In the genomic region with DNA sequence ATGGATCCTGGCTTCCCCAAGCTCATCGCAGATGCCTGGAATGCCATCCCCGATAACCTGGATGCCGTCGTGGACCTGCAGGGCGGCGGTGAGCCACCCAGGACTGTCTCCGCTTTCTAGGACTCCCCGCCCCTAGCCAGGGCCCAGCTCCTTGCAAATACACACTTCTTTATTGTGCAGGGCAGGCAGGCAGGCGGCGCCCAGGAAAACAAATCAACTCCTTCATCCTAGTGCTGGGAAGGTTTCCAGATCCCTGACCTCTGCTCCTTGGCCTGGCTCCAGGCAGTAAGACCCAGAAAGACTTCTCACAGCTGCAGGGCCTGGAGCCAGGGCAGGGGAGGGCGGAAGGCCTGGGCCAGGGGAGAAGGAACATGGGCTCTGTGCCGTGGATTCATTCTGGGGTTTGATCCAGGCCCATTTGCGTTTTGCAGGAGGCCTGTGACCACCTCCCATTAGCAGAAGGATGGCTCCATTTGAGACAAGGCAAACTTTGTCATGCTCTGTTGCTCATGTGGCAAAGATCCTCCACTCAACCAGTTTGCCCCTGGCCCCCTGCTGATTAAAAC, we compare ENCODE assay signal across 1 cellular context.
TF ChIP-seq lines count a peak whose summit lies in the region.

No MANE protein-coding gene starts in this region.

TF ChIP-seq in HepG2, 621 proteins besides CTCF, POLR2A, EP300 and RAD21 (continued from another document and continues in another):
- TF ChIP-seq, protein P1, sequence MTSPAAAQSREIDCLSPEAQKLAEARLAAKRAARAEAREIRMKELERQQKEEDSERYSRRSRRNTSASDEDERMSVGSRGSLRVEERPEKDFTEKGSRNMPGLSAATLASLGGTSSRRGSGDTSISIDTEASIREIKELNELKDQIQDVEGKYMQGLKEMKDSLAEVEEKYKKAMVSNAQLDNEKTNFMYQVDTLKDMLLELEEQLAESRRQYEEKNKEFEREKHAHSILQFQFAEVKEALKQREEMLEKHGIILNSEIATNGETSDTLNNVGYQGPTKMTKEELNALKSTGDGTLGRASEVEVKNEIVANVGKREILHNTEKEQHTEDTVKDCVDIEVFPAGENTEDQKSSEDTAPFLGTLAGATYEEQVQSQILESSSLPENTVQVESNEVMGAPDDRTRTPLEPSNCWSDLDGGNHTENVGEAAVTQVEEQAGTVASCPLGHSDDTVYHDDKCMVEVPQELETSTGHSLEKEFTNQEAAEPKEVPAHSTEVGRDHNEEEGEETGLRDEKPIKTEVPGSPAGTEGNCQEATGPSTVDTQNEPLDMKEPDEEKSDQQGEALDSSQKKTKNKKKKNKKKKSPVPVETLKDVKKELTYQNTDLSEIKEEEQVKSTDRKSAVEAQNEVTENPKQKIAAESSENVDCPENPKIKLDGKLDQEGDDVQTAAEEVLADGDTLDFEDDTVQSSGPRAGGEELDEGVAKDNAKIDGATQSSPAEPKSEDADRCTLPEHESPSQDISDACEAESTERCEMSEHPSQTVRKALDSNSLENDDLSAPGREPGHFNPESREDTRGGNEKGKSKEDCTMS (CRISPR knock-in tag; conservative IDR thresholded peaks at IDR 0.05), result no peak
- TF ChIP-seq TAF15 (IDR thresholded peaks at IDR 0.05; ENCODE audit: low read depth, low read length, poor library complexity, severe bottlenecking) (no peak), RFX5 (IDR thresholded peaks at IDR 0.05; ENCODE audit: low read depth, low read length) (no peak), REPIN1 (CRISPR knock-in tag; IDR thresholded peaks at IDR 0.05; ENCODE audit: borderline replicate concordance, low read depth) (no peak), HNRNPH1 (optimal IDR thresholded peaks at IDR 0.05; ENCODE audit: low read depth, low read length) (no peak), JDP2 (CRISPR knock-in tag; IDR thresholded peaks at IDR 0.05; ENCODE audit: borderline replicate concordance) (no peak), ZNF615 (CRISPR knock-in tag; IDR thresholded peaks at IDR 0.05; ENCODE audit: borderline replicate concordance) (no peak), ADNP (CRISPR knock-in tag; IDR thresholded peaks at IDR 0.05) (no peak), ZFP36L1 (CRISPR knock-in tag; IDR thresholded peaks at IDR 0.05) (no peak), PHF21A (CRISPR knock-in tag; IDR thresholded peaks at IDR 0.05) (peak; percentile 51; the same call in 1 of the 2 replicates), STAT5B (CRISPR knock-in tag; IDR thresholded peaks at IDR 0.05) (no peak), PCBP2 (optimal IDR thresholded peaks at IDR 0.05; ENCODE audit: low read depth, low read length, poor library complexity, severe bottlenecking) (no peak), ZNF282 (IDR thresholded peaks at IDR 0.05; ENCODE audit: partially characterized antibody) (no peak), KDM5A (IDR thresholded peaks at IDR 0.05; ENCODE audit: borderline replicate concordance, low read length) (no peak), ZNF563 (CRISPR knock-in tag; IDR thresholded peaks at IDR 0.05) (no peak), GFI1 (CRISPR knock-in tag; IDR thresholded peaks at IDR 0.05; ENCODE audit: borderline replicate concordance) (peak; percentile 51; the same call in 1 of the 2 replicates), ZNF207 (IDR thresholded peaks at IDR 0.05; ENCODE audit: borderline replicate concordance) (no peak), NCOR1 (IDR thresholded peaks at IDR 0.05; ENCODE audit: borderline replicate concordance, low read length) (no peak), ZNF672 (CRISPR knock-in tag; IDR thresholded peaks at IDR 0.05) (no peak)
- TF ChIP-seq, protein P2, sequence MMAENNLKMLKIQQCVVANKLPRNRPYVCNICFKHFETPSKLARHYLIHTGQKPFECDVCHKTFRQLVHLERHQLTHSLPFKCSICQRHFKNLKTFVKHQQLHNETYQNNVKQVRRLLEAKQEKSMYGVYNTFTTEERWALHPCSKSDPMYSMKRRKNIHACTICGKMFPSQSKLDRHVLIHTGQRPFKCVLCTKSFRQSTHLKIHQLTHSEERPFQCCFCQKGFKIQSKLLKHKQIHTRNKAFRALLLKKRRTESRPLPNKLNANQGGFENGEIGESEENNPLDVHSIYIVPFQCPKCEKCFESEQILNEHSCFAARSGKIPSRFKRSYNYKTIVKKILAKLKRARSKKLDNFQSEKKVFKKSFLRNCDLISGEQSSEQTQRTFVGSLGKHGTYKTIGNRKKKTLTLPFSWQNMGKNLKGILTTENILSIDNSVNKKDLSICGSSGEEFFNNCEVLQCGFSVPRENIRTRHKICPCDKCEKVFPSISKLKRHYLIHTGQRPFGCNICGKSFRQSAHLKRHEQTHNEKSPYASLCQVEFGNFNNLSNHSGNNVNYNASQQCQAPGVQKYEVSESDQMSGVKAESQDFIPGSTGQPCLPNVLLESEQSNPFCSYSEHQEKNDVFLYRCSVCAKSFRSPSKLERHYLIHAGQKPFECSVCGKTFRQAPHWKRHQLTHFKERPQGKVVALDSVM (CRISPR knock-in tag; IDR thresholded peaks at IDR 0.05), result no peak
- TF ChIP-seq, protein P3, sequence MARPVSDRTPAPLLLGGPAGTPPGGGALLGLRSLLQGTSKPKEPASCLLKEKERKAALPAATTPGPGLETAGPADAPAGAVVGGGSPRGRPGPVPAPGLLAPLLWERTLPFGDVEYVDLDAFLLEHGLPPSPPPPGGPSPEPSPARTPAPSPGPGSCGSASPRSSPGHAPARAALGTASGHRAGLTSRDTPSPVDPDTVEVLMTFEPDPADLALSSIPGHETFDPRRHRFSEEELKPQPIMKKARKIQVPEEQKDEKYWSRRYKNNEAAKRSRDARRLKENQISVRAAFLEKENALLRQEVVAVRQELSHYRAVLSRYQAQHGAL (CRISPR knock-in tag; IDR thresholded peaks at IDR 0.05; ENCODE audit: not compliant biosample characterization), result no peak
- TF ChIP-seq, protein P4, sequence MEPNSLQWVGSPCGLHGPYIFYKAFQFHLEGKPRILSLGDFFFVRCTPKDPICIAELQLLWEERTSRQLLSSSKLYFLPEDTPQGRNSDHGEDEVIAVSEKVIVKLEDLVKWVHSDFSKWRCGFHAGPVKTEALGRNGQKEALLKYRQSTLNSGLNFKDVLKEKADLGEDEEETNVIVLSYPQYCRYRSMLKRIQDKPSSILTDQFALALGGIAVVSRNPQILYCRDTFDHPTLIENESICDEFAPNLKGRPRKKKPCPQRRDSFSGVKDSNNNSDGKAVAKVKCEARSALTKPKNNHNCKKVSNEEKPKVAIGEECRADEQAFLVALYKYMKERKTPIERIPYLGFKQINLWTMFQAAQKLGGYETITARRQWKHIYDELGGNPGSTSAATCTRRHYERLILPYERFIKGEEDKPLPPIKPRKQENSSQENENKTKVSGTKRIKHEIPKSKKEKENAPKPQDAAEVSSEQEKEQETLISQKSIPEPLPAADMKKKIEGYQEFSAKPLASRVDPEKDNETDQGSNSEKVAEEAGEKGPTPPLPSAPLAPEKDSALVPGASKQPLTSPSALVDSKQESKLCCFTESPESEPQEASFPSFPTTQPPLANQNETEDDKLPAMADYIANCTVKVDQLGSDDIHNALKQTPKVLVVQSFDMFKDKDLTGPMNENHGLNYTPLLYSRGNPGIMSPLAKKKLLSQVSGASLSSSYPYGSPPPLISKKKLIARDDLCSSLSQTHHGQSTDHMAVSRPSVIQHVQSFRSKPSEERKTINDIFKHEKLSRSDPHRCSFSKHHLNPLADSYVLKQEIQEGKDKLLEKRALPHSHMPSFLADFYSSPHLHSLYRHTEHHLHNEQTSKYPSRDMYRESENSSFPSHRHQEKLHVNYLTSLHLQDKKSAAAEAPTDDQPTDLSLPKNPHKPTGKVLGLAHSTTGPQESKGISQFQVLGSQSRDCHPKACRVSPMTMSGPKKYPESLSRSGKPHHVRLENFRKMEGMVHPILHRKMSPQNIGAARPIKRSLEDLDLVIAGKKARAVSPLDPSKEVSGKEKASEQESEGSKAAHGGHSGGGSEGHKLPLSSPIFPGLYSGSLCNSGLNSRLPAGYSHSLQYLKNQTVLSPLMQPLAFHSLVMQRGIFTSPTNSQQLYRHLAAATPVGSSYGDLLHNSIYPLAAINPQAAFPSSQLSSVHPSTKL (CRISPR knock-in tag; IDR thresholded peaks at IDR 0.05), result peak; percentile 88
- TF ChIP-seq, protein P5, sequence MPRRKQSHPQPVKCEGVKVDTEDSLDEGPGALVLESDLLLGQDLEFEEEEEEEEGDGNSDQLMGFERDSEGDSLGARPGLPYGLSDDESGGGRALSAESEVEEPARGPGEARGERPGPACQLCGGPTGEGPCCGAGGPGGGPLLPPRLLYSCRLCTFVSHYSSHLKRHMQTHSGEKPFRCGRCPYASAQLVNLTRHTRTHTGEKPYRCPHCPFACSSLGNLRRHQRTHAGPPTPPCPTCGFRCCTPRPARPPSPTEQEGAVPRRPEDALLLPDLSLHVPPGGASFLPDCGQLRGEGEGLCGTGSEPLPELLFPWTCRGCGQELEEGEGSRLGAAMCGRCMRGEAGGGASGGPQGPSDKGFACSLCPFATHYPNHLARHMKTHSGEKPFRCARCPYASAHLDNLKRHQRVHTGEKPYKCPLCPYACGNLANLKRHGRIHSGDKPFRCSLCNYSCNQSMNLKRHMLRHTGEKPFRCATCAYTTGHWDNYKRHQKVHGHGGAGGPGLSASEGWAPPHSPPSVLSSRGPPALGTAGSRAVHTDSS (CRISPR knock-in tag; conservative IDR thresholded peaks at IDR 0.05), result no peak
- TF ChIP-seq, protein P6, sequence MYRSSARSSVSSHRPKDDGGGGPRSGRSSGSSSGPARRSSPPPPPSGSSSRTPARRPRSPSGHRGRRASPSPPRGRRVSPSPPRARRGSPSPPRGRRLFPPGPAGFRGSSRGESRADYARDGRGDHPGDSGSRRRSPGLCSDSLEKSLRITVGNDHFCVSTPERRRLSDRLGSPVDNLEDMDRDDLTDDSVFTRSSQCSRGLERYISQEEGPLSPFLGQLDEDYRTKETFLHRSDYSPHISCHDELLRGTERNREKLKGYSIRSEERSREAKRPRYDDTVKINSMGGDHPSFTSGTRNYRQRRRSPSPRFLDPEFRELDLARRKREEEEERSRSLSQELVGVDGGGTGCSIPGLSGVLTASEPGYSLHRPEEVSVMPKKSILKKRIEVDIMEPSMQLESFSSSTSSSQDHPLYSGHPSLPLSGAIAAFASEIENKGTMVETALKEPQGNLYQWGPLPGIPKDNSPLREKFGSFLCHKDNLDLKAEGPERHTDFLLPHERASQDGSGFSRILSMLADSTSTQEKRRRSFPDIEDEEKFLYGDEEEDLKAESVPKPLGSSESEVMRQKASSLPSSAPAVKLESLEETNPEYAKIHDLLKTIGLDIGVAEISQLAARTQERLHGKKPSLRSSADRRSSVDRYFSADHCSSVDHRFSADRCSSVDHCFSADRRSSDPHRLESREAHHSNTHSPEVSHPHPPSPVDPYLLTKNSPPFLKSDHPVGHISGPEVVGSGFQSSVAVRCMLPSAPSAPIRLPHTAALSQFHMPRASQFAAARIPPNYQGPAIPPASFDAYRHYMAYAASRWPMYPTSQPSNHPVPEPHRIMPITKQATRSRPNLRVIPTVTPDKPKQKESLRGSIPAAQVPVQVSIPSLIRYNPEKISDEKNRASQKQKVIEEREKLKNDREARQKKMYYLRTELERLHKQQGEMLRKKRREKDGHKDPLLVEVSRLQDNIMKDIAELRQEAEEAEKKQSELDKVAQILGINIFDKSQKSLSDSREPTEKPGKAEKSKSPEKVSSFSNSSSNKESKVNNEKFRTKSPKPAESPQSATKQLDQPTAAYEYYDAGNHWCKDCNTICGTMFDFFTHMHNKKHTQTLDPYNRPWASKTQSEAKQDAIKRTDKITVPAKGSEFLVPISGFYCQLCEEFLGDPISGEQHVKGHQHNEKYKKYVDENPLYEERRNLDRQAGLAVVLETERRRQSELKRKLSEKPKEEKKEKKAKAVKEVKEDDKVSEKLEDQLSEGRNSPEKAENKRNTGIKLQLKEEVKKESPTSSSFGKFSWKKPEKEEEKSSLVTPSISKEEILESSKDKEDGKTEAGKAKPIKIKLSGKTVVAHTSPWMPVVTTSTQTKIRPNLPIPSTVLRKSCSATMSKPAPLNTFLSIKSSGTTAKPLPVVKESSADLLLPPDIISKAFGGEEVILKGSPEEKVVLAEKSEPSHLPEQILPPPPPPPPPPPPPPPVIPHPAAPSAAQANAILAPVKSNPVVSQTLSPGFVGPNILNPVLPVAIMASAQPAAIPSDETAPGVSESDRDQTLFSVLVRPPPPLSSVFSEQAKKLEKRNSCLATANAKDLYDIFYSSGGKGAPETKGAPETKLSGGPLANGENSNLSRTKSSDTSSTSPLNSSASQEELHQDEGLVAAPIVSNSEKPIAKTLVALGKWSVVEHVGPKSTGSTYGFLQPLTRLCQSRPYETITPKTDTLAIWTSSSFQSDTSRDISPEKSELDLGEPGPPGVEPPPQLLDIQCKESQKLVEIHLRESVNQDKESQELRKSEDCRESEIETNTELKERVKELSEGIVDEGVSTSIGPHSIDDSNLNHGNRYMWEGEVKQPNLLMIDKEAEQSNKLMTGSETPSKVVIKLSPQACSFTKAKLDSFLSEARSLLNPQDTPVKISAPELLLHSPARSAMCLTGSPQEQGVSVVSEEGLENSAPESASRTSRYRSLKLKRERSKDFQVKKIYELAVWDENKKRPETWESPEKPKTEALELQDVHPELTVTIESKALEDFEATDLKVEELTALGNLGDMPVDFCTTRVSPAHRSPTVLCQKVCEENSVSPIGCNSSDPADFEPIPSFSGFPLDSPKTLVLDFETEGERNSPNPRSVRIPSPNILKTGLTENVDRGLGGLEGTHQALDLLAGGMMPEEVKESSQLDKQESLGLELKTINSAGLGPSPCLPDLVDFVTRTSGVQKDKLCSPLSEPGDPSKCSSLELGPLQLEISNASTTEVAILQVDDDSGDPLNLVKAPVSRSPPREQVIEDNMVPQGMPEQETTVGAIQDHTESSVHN (CRISPR knock-in tag; IDR thresholded peaks at IDR 0.05), result no peak
- TF ChIP-seq, protein P7, sequence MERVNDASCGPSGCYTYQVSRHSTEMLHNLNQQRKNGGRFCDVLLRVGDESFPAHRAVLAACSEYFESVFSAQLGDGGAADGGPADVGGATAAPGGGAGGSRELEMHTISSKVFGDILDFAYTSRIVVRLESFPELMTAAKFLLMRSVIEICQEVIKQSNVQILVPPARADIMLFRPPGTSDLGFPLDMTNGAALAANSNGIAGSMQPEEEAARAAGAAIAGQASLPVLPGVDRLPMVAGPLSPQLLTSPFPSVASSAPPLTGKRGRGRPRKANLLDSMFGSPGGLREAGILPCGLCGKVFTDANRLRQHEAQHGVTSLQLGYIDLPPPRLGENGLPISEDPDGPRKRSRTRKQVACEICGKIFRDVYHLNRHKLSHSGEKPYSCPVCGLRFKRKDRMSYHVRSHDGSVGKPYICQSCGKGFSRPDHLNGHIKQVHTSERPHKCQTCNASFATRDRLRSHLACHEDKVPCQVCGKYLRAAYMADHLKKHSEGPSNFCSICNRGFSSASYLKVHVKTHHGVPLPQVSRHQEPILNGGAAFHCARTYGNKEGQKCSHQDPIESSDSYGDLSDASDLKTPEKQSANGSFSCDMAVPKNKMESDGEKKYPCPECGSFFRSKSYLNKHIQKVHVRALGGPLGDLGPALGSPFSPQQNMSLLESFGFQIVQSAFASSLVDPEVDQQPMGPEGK (CRISPR knock-in tag; IDR thresholded peaks at IDR 0.05), result peak; percentile 63
- TF ChIP-seq, protein P8, sequence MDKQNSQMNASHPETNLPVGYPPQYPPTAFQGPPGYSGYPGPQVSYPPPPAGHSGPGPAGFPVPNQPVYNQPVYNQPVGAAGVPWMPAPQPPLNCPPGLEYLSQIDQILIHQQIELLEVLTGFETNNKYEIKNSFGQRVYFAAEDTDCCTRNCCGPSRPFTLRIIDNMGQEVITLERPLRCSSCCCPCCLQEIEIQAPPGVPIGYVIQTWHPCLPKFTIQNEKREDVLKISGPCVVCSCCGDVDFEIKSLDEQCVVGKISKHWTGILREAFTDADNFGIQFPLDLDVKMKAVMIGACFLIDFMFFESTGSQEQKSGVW (CRISPR knock-in tag; IDR thresholded peaks at IDR 0.05; ENCODE audit: borderline replicate concordance), result no peak
- TF ChIP-seq, protein P9, sequence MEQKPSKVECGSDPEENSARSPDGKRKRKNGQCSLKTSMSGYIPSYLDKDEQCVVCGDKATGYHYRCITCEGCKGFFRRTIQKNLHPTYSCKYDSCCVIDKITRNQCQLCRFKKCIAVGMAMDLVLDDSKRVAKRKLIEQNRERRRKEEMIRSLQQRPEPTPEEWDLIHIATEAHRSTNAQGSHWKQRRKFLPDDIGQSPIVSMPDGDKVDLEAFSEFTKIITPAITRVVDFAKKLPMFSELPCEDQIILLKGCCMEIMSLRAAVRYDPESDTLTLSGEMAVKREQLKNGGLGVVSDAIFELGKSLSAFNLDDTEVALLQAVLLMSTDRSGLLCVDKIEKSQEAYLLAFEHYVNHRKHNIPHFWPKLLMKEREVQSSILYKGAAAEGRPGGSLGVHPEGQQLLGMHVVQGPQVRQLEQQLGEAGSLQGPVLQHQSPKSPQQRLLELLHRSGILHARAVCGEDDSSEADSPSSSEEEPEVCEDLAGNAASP (CRISPR knock-in tag; IDR thresholded peaks at IDR 0.05; ENCODE audit: borderline replicate concordance), result no peak
